ENCODE assay signal across 1 cellular context in the genomic region with DNA sequence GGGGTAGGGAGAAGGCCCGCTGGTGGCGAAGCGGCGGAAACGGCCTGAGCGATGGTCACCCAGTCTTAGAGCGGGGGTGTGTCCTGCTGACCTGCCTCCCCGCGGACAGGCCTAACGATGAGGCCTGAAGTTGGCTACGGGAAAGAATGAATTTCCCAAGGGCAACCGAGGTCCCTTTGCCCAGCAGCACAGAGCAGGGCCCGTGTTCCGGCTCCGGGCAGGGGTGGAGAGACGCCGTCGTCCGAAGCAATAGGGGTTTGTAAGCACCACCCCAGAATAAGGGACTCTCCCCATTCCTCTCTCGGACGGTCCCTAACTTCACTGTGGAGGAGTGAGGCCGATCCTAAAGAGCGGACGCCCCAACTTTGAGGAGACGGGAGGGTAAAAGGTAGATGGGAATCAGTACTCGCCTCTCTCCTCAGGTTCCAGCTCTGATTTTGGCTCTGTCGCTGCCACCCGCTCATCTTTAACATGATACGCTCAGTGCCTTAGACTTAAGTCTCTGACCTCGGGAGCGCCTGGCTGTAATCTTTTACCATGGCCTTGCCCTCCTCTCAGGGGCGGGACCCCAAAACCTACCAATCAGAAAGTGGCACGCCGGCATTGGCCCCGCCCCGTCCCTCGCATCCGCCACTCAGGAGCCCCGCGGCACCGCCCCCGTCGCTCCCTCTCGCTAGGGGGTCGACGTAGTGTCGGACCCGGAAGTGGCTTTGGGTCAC.
TF ChIP-seq lines count a peak whose summit lies in the region.

Gene DDIT3, minus strand, starts transcription at position 507 of the 719 bp plus-strand sequence. CDS start 3,108 bp downstream, outside the sequence.

TF ChIP-seq in K562, 482 proteins besides CTCF, POLR2A, EP300 and RAD21 (continued from another document and continues in another):
- TF ChIP-seq ZNF318 (IDR thresholded peaks at IDR 0.05; ENCODE audit: borderline replicate concordance in 1 of 2, low read depth in 1 of 2) (no peak), ZNF561 (CRISPR knock-in tag; conservative IDR thresholded peaks at IDR 0.05) (0 out of 2 replicates have a peak, but pooled peaks have one; percentile 46), FOXK1 (CRISPR knock-in tag; IDR thresholded peaks at IDR 0.05; ENCODE audit: borderline replicate concordance) (no peak), HMGN3 (IDR thresholded peaks at IDR 0.05; ENCODE audit: borderline replicate concordance, extremely low read depth, insufficient read length, low read depth, low read length) (peak; percentile 95), NCOA2 (IDR thresholded peaks at IDR 0.05; ENCODE audit: partially characterized antibody in 2 of 2) (peak in 1 of 2 experiments; percentile 97), ZBTB43 (CRISPR knock-in tag; IDR thresholded peaks at IDR 0.05) (no peak), TAF1 (IDR thresholded peaks at IDR 0.05; ENCODE audit: control insufficient read depth, extremely low read depth, insufficient read depth, low read length, severe bottlenecking) (peak; percentile 97), KDM1A (IDR thresholded peaks at IDR 0.05) (peak; percentile 83 to 84), ZNF444 (CRISPR knock-in tag; IDR thresholded peaks at IDR 0.05) (peak; percentile 23; the same call in 1 of the 2 replicates), MLX (CRISPR knock-in tag; conservative IDR thresholded peaks at IDR 0.05) (0 out of 4 replicates have a peak, but pooled peaks have one; percentile 21 to 80), ZNF583 (CRISPR knock-in tag; IDR thresholded peaks at IDR 0.05) (no peak), POLR2B (IDR thresholded peaks at IDR 0.05; ENCODE audit: low read depth, partially characterized antibody) (peak; percentile 99), E2F6 (IDR thresholded peaks at IDR 0.05; ENCODE audit: borderline replicate concordance in 1 of 2, extremely low read depth in 1 of 2, insufficient read depth in 1 of 2, insufficient read length in 1 of 2, low read depth in 1 of 2, low read length in 1 of 2, poor library complexity in 1 of 2, severe bottlenecking in 1 of 2) (no peak), HDGF (IDR thresholded peaks at IDR 0.05) (no peak), NR2C1 (IDR thresholded peaks at IDR 0.05) (peak; percentile 54; the same call in 1 of the 2 replicates), NR2C1 (tag; IDR thresholded peaks at IDR 0.05) (peak; percentile 79), IRF2 (CRISPR knock-in tag; IDR thresholded peaks at IDR 0.05) (no peak), TRIM28 (IDR thresholded peaks at IDR 0.05) (no peak), POLR3G (IDR thresholded peaks at IDR 0.05; ENCODE audit: extremely low read depth, insufficient read length, insufficient replicate concordance) (no peak), ZNF282 (CRISPR knock-in tag; IDR thresholded peaks at IDR 0.05) (no peak)
- TF ChIP-seq, protein P1, sequence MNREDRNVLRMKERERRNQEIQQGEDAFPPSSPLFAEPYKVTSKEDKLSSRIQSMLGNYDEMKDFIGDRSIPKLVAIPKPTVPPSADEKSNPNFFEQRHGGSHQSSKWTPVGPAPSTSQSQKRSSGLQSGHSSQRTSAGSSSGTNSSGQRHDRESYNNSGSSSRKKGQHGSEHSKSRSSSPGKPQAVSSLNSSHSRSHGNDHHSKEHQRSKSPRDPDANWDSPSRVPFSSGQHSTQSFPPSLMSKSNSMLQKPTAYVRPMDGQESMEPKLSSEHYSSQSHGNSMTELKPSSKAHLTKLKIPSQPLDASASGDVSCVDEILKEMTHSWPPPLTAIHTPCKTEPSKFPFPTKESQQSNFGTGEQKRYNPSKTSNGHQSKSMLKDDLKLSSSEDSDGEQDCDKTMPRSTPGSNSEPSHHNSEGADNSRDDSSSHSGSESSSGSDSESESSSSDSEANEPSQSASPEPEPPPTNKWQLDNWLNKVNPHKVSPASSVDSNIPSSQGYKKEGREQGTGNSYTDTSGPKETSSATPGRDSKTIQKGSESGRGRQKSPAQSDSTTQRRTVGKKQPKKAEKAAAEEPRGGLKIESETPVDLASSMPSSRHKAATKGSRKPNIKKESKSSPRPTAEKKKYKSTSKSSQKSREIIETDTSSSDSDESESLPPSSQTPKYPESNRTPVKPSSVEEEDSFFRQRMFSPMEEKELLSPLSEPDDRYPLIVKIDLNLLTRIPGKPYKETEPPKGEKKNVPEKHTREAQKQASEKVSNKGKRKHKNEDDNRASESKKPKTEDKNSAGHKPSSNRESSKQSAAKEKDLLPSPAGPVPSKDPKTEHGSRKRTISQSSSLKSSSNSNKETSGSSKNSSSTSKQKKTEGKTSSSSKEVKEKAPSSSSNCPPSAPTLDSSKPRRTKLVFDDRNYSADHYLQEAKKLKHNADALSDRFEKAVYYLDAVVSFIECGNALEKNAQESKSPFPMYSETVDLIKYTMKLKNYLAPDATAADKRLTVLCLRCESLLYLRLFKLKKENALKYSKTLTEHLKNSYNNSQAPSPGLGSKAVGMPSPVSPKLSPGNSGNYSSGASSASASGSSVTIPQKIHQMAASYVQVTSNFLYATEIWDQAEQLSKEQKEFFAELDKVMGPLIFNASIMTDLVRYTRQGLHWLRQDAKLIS (CRISPR knock-in tag; IDR thresholded peaks at IDR 0.05), result peak; percentile 99
- TF ChIP-seq, protein P2, sequence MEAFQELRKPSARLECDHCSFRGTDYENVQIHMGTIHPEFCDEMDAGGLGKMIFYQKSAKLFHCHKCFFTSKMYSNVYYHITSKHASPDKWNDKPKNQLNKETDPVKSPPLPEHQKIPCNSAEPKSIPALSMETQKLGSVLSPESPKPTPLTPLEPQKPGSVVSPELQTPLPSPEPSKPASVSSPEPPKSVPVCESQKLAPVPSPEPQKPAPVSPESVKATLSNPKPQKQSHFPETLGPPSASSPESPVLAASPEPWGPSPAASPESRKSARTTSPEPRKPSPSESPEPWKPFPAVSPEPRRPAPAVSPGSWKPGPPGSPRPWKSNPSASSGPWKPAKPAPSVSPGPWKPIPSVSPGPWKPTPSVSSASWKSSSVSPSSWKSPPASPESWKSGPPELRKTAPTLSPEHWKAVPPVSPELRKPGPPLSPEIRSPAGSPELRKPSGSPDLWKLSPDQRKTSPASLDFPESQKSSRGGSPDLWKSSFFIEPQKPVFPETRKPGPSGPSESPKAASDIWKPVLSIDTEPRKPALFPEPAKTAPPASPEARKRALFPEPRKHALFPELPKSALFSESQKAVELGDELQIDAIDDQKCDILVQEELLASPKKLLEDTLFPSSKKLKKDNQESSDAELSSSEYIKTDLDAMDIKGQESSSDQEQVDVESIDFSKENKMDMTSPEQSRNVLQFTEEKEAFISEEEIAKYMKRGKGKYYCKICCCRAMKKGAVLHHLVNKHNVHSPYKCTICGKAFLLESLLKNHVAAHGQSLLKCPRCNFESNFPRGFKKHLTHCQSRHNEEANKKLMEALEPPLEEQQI (IDR thresholded peaks at IDR 0.05), result no peak
- TF ChIP-seq, protein P3, sequence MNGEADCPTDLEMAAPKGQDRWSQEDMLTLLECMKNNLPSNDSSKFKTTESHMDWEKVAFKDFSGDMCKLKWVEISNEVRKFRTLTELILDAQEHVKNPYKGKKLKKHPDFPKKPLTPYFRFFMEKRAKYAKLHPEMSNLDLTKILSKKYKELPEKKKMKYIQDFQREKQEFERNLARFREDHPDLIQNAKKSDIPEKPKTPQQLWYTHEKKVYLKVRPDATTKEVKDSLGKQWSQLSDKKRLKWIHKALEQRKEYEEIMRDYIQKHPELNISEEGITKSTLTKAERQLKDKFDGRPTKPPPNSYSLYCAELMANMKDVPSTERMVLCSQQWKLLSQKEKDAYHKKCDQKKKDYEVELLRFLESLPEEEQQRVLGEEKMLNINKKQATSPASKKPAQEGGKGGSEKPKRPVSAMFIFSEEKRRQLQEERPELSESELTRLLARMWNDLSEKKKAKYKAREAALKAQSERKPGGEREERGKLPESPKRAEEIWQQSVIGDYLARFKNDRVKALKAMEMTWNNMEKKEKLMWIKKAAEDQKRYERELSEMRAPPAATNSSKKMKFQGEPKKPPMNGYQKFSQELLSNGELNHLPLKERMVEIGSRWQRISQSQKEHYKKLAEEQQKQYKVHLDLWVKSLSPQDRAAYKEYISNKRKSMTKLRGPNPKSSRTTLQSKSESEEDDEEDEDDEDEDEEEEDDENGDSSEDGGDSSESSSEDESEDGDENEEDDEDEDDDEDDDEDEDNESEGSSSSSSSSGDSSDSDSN (IDR thresholded peaks at IDR 0.05; ENCODE audit: borderline replicate concordance in 1 of 2, low read depth in 2 of 2, low read length in 2 of 2), result 0 out of 4 replicates have a peak, but pooled peaks of 1 of the 2 experiments have one; percentile 42
- TF ChIP-seq, protein P4, sequence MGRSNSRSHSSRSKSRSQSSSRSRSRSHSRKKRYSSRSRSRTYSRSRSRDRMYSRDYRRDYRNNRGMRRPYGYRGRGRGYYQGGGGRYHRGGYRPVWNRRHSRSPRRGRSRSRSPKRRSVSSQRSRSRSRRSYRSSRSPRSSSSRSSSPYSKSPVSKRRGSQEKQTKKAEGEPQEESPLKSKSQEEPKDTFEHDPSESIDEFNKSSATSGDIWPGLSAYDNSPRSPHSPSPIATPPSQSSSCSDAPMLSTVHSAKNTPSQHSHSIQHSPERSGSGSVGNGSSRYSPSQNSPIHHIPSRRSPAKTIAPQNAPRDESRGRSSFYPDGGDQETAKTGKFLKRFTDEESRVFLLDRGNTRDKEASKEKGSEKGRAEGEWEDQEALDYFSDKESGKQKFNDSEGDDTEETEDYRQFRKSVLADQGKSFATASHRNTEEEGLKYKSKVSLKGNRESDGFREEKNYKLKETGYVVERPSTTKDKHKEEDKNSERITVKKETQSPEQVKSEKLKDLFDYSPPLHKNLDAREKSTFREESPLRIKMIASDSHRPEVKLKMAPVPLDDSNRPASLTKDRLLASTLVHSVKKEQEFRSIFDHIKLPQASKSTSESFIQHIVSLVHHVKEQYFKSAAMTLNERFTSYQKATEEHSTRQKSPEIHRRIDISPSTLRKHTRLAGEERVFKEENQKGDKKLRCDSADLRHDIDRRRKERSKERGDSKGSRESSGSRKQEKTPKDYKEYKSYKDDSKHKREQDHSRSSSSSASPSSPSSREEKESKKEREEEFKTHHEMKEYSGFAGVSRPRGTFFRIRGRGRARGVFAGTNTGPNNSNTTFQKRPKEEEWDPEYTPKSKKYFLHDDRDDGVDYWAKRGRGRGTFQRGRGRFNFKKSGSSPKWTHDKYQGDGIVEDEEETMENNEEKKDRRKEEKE (IDR thresholded peaks at IDR 0.05; ENCODE audit: borderline replicate concordance in 1 of 2, control insufficient read depth in 1 of 2, low read depth in 2 of 2, low read length in 1 of 2), result no peak
